Comparison of ENCODE assay signal across 12 cellular contexts in genomic region chr6:31578461-31579118, GRCh38. TPM values are rescaled to one million over a fixed set of nuclear protein-coding genes. Genes with fewer than 3 reads are reported as not detected.
DNase-seq lines count a peak whose midpoint lies in the region; ATAC-seq, FAIRE-seq and TF ChIP-seq lines count a peak whose summit lies in the region.
"Had no signal": no experiment of that assay in that cellular context is flagged by ENCODE, and none has a peak within 500 bp of the region (broad histone marks: within the 10 kb centered on the region; RNA-seq: fewer than 3 reads in every experiment).

No MANE protein-coding gene starts in this region.

- no peaks in the 10 kb centered on the region for H3K79me2 ChIP-seq in PC-9 (ENCODE audit: low read depth)

- no peaks in the 10 kb centered on the region for H4K20me1 ChIP-seq in PC-9 (ENCODE audit: insufficient read depth)

- no peak for FAIRE-seq in H54 (lab: Jason Lieb, UNC)

- intact Hi-C loops in PC-9 (cut with micrococcal nuclease; ENCODE audit: unreplicated experiment) (no loop called here), Caco-2 (cut with micrococcal nuclease; ENCODE audit: unreplicated experiment) (no loop called here)

- DNase-seq in activated T-cell treated with anti-CD3 and anti-CD28 coated beads for 1 hour (ENCODE audit: low read depth) (peak; percentile 41), activated T-cell treated with anti-CD3 and anti-CD28 coated beads for 4 hours (no peak), PC-9 (peak; percentile 24 to 45), dermis blood vessel endothelial cell (peak; percentile 22), renal cortical epithelial cell (ENCODE audit: low read depth) (peak; percentile 91), H54 (ENCODE audit: insufficient read length, low spot score) (no peak), Caco-2 (no peak)
- DNase-seq: effector CD4-positive, alpha-beta T cell; stimulated activated naive CD4-positive, alpha-beta T cell treated with Interleukin-2 at 50 U/mL for 16 hours had no signal

- no peak for TF ChIP-seq POLR2A in H54 (IDR thresholded peaks at IDR 0.05; ENCODE audit: low read depth, low read length)

- H3K4me1 Mint-ChIP-seq in Caco-2 (ENCODE audit: low read depth, unreplicated experiment): peaks cover 26% of the 10 kb centered on the region

- H2AFZ ChIP-seq in PC-9: no peak overlapping the region

- no peak overlapping the region for H3K4me3 ChIP-seq in PC-9
- H3K4me3 ChIP-seq in Caco-2 (ENCODE audit: low read depth, low read length): no peak overlapping the region
- H3K4me3 ChIP-seq: right lobe of liver had no signal

- CTCF ChIA-PET in PC-9 (lab: Charles Lee): no interaction called here
- CTCF ChIA-PET in Caco-2 (lab: Charles Lee): no interaction called here

- H3K4me2 ChIP-seq in PC-9: no peak overlapping the region

- POLR2A ChIA-PET in PC-9 (lab: Charles Lee; ENCODE audit: unreplicated experiment): no interaction called here
- POLR2A ChIA-PET in Caco-2 (lab: Charles Lee): no interaction called here

- ATAC-seq in HG02973 (IDR thresholded peaks at IDR 0.05; ENCODE audit: unreplicated experiment): no peak
- ATAC-seq: right lobe of liver had no signal

- H3K36me3 ChIP-seq in PC-9 (ENCODE audit: low read depth): no peaks in the 10 kb centered on the region
- H3K36me3 ChIP-seq in Caco-2 (ENCODE audit: control insufficient read depth, insufficient read depth, low read length): no peaks in the 10 kb centered on the region
- H3K36me3 ChIP-seq: right lobe of liver had no signal

- no peak overlapping the region for H3K4me3 Mint-ChIP-seq in Caco-2 (ENCODE audit: unreplicated experiment)

- TF ChIP-seq CTCF in PC-9 (conservative IDR thresholded peaks at IDR 0.05) (no peak), Caco-2 (IDR thresholded peaks at IDR 0.05; ENCODE audit: insufficient read depth in 1 of 2, low read depth in 1 of 2, low read length in 1 of 2, severe bottlenecking in 1 of 2, unreplicated experiment in 1 of 2) (no peak)

- H3K27me3 ChIP-seq in PC-9 (ENCODE audit: insufficient read depth, low read depth) (0 out of 2 replicates have a peak, but pooled peaks cover 5% of the 10 kb centered on the region), Caco-2 (replicated peaks; ENCODE audit: control insufficient read depth, insufficient read depth, low read length) (no peaks in the 10 kb centered on the region)
- H3K27me3 ChIP-seq: right lobe of liver had no signal

- peaks cover 5% of the 10 kb centered on the region for H3K36me3 Mint-ChIP-seq in Caco-2 (ENCODE audit: insufficient read depth, unreplicated experiment)

- H3K9me3 Mint-ChIP-seq in Caco-2 (ENCODE audit: unreplicated experiment): no peaks in the 10 kb centered on the region

- no peak overlapping the region for H3K27ac ChIP-seq in PC-9
- H3K27ac ChIP-seq: right lobe of liver had no signal

- no peak overlapping the region for H3K27ac Mint-ChIP-seq in Caco-2 (ENCODE audit: unreplicated experiment)

- no TSS peak for BruUV-seq in PC-9 (replicated peaks; lab: Mats Ljungman, UMichigan)
- no TSS peak for BruUV-seq in Caco-2 (replicated peaks; lab: Mats Ljungman, UMichigan)

- no peaks in the 10 kb centered on the region for H3K27me3 Mint-ChIP-seq in Caco-2 (ENCODE audit: insufficient read depth, unreplicated experiment)

- H3K9me2 ChIP-seq in PC-9 (ENCODE audit: insufficient read depth): no peaks in the 10 kb centered on the region

- H3K4me1 ChIP-seq in PC-9 (replicated peaks; ENCODE audit: insufficient read depth) (0 out of 2 replicates have a peak, but pooled peaks cover 5% of the 10 kb centered on the region), Caco-2 (peaks cover 10% of the 10 kb centered on the region)
- H3K4me1 ChIP-seq: right lobe of liver had no signal

- peaks cover 5% of the 10 kb centered on the region; the same call in 1 of the 2 replicates for H3F3A ChIP-seq in PC-9 (ENCODE audit: insufficient read depth, low read depth)

- H3K9me3 ChIP-seq in PC-9 (ENCODE audit: insufficient read depth, low read depth) (no peaks in the 10 kb centered on the region), Caco-2 (no peaks in the 10 kb centered on the region)
- H3K9me3 ChIP-seq: right lobe of liver had no signal

RNA-seq across cellular contexts. Expression of gene TNF, which starts 3.2 kb away (rescaled TPM):
- total RNA-seq in PC-9 (2021): not detected in 2 replicates
- total RNA-seq in dermis blood vessel endothelial cell: 0.17 TPM in 1 of 2 replicates, not detected in the other
- total RNA-seq in renal cortical epithelial cell: 2.4 and 7.8 TPM in 2 replicates
- total RNA-seq in Caco-2 (2022): not detected in 2 replicates
- total RNA-seq: SK-MEL-5 had no signal

RNA-seq across cellular contexts. Expression of gene LTB, which starts 3.6 kb away (rescaled TPM):
- total RNA-seq in PC-9 (2021) (0.63 TPM in 1 of 2 replicates, not detected in the other), dermis blood vessel endothelial cell (3.4 and 30.5 TPM in 2 replicates), renal cortical epithelial cell (7.0 and 35.1 TPM in 2 replicates), Caco-2 (2022) (not detected in 2 replicates)
- total RNA-seq: SK-MEL-5 had no signal

RNA-seq across cellular contexts. Expression of gene LTA, which starts 6.5 kb away (rescaled TPM):
- total RNA-seq in PC-9 (2021): not detected in 2 replicates
- total RNA-seq in dermis blood vessel endothelial cell: not detected in 2 replicates
- not detected in 2 replicates for total RNA-seq in renal cortical epithelial cell
- not detected in 2 replicates for total RNA-seq in Caco-2 (2022)
- total RNA-seq: SK-MEL-5 had no signal

RNA-seq across cellular contexts. Expression of gene LST1, which starts 7.5 kb away (rescaled TPM):
- total RNA-seq in PC-9 (2021) (1.6 TPM in 2 replicates), dermis blood vessel endothelial cell (0.37 TPM in 1 of 2 replicates, not detected in the other), renal cortical epithelial cell (not detected in 2 replicates), Caco-2 (2022) (not detected in 2 replicates)
- total RNA-seq: SK-MEL-5 had no signal

RNA-seq across cellular contexts. Expression of gene NCR3, which starts 14.2 kb away (rescaled TPM):
- not detected in 2 replicates for total RNA-seq in PC-9 (2021)
- not detected in 2 replicates for total RNA-seq in dermis blood vessel endothelial cell
- not detected in 2 replicates for total RNA-seq in renal cortical epithelial cell
- not detected in 2 replicates for total RNA-seq in Caco-2 (2022)
- total RNA-seq: SK-MEL-5 had no signal

Comparison
In these comparisons a context has a peak if more than half of its experiments do, and no peak if none do; other contexts are left out.
1. DNase-seq: peak in activated T-cell treated with anti-CD3 and anti-CD28 coated beads for 1 hour (single experiment), PC-9 (2 of 2), dermis blood vessel endothelial cell (single experiment) and renal cortical epithelial cell (single experiment); none in activated T-cell treated with anti-CD3 and anti-CD28 coated beads for 4 hours (single experiment), H54 (single experiment) and Caco-2 (0 of 2).